ENCODE assay signal across 20 cellular contexts in genomic region chr10:43042503-43043341, GRCh38. TPM values are rescaled to one million over a fixed set of nuclear protein-coding genes. Genes with fewer than 3 reads are reported as not detected.
DNase-seq lines count a peak whose midpoint lies in the region; ATAC-seq and TF ChIP-seq lines count a peak whose summit lies in the region.
"Had no signal": no experiment of that assay in that cellular context is flagged by ENCODE, and none has a peak within 500 bp of the region (broad histone marks: within the 10 kb centered on the region; RNA-seq: fewer than 3 reads in every experiment).

No MANE protein-coding gene starts in this region.

- no peak overlapping the region for H2AK5ac ChIP-seq in mesendoderm (ENCODE audit: low read length)

- no peak overlapping the region for H3K4me3 ChIP-seq in mesendoderm (ENCODE audit: low read length)
- H3K4me3 ChIP-seq: cardiac muscle cell, left lung, prostate gland had no signal

- CTCF ChIA-PET in WTC11 (lab: Charles Lee), result interaction anchor here (0.8 to 3.9 kb wide), 3 partner anchors 33 to 44 kb away, joined by 3 to 21 read pairs (median 3); no protein-coding TSS in a partner anchor

- no peak for ATAC-seq in activated naive CD8-positive, alpha-beta T cell treated with anti-CD3 and anti-CD28 coated beads, Interleukin-2, amount 10 ng/mL, durations not matched to agents 7 days and 5 days (ENCODE audit: low read depth)
- peak; percentile 46 for ATAC-seq in WTC11
- no peak for ATAC-seq in HG02938 (IDR thresholded peaks at IDR 0.05; ENCODE audit: unreplicated experiment)
- ATAC-seq: left lung; stimulated activated memory B cell treated with anti-CD40 and anti-IgM and Interleukin-4, amounts not matched to agents 10 μg/mL and 1 μg/mL and 100 μg/mL, for 72 hours had no signal

- peak; percentile 22 for DNase-seq in activated naive CD8-positive, alpha-beta T cell treated with anti-CD3 and anti-CD28 coated beads, Interleukin-2, amount 10 ng/mL, durations not matched to agents 7 days and 5 days
- DNase-seq in activated naive CD8-positive, alpha-beta T cell treated with anti-CD3 and anti-CD28 coated beads for 36 hours, result no peak
- peak; percentile 56 for DNase-seq in WTC11 (ENCODE audit: low spot score)
- DNase-seq in mesendoderm, result peak; percentile 27
- peak; percentile 25 for DNase-seq in ureter (ENCODE audit: low spot score)
- no peak for DNase-seq in GM19238 (ENCODE audit: insufficient read length, low spot score)
- DNase-seq in amygdala (lab: John Stamatoyannopoulos, UW), result no peak
- DNase-seq: effector memory CD4-positive, alpha-beta T cell; hypothalamus; Karpas-422; NCI-H1436 treated with DMSO at 0.1 percent for 48 hours; NCI-H2227 treated with DMSO at 0.1 percent for 48 hours; NK-92 treated with Interleukin-12 subunit alpha and Interleukin-12 subunit beta, amount 100 ng/mL, for 24 hours; T1000 had no signal

- H3K79me1 ChIP-seq in mesendoderm (ENCODE audit: low read length), result no peaks in the 10 kb centered on the region

- POLR2A ChIA-PET in activated naive CD8-positive, alpha-beta T cell treated with anti-CD3 and anti-CD28 coated beads, Interleukin-2, amount 10 ng/mL, durations not matched to agents 7 days and 5 days (lab: Charles Lee), result no interaction called here
- POLR2A ChIA-PET in WTC11 (lab: Charles Lee), result no interaction called here

- no peaks in the 10 kb centered on the region for H3K36me3 ChIP-seq in mesendoderm (ENCODE audit: control insufficient read depth, insufficient read depth, low read length)
- H3K36me3 ChIP-seq: cardiac muscle cell, left lung, prostate gland had no signal

- H4K8ac ChIP-seq in mesendoderm (ENCODE audit: low read depth, low read length), result no peak overlapping the region

- no peaks in the 10 kb centered on the region for H3K4me1 ChIP-seq in mesendoderm (ENCODE audit: control insufficient read depth, low read depth, low read length)
- H3K4me1 ChIP-seq: left lung had no signal

- H3K9me3 Mint-ChIP-seq in activated naive CD8-positive, alpha-beta T cell treated with anti-CD3 and anti-CD28 coated beads, Interleukin-2, amount 10 ng/mL, durations not matched to agents 7 days and 5 days, result no peaks in the 10 kb centered on the region
- H3K9me3 Mint-ChIP-seq in activated naive CD8-positive, alpha-beta T cell treated with anti-CD3 and anti-CD28 coated beads for 36 hours, result no peaks in the 10 kb centered on the region
- H3K9me3 Mint-ChIP-seq in WTC11, result no peaks in the 10 kb centered on the region
- H3K9me3 Mint-ChIP-seq: activated CD4-positive, alpha-beta T cell treated with anti-CD3 and anti-CD28 coated beads, Interleukin-2, amount 10 ng/mL, durations not matched to agents 7 days and 5 days; stimulated activated memory B cell treated with anti-CD40 and anti-IgM and Interleukin-4, amounts not matched to agents 10 μg/mL and 1 μg/mL and 100 μg/mL, for 72 hours had no signal

- H2BK120ac ChIP-seq in mesendoderm (ENCODE audit: low read depth, low read length), result no peak overlapping the region

- H3K18ac ChIP-seq in mesendoderm (ENCODE audit: low read length), result no peak overlapping the region

- H3K27ac ChIP-seq in mesendoderm (ENCODE audit: low read depth, low read length), result no peak overlapping the region
- H3K27ac ChIP-seq: cardiac muscle cell, left lung, prostate gland had no signal

- H3K79me2 ChIP-seq in mesendoderm (ENCODE audit: control insufficient read depth, insufficient read depth, low read length), result no peaks in the 10 kb centered on the region

- WGBS in mesendoderm (ENCODE audit: extremely low coverage, insufficient coverage, low lambda C conversion rate), result no CpG with 5 or more reads among the region's 12 CpGs

- H3K27me3 ChIP-seq in mesendoderm (ENCODE audit: insufficient read depth, low read length, poor library complexity), result no peaks in the 10 kb centered on the region
- H3K27me3 ChIP-seq: cardiac muscle cell, left lung had no signal

- H3K56ac ChIP-seq in mesendoderm (ENCODE audit: low read length), result peak overlapping the region; percentile 25

- H3K4me1 Mint-ChIP-seq in activated naive CD8-positive, alpha-beta T cell treated with anti-CD3 and anti-CD28 coated beads, Interleukin-2, amount 10 ng/mL, durations not matched to agents 7 days and 5 days, result no peaks in the 10 kb centered on the region
- no peaks in the 10 kb centered on the region for H3K4me1 Mint-ChIP-seq in activated naive CD8-positive, alpha-beta T cell treated with anti-CD3 and anti-CD28 coated beads for 36 hours
- H3K4me1 Mint-ChIP-seq in WTC11, result peaks cover 16% of the 10 kb centered on the region
- H3K4me1 Mint-ChIP-seq: activated CD4-positive, alpha-beta T cell treated with anti-CD3 and anti-CD28 coated beads, Interleukin-2, amount 10 ng/mL, durations not matched to agents 7 days and 5 days; stimulated activated memory B cell treated with anti-CD40 and anti-IgM and Interleukin-4, amounts not matched to agents 10 μg/mL and 1 μg/mL and 100 μg/mL, for 72 hours had no signal

- no peak overlapping the region for H3K27ac Mint-ChIP-seq in activated naive CD8-positive, alpha-beta T cell treated with anti-CD3 and anti-CD28 coated beads, Interleukin-2, amount 10 ng/mL, durations not matched to agents 7 days and 5 days
- no peak overlapping the region for H3K27ac Mint-ChIP-seq in activated naive CD8-positive, alpha-beta T cell treated with anti-CD3 and anti-CD28 coated beads for 36 hours
- H3K27ac Mint-ChIP-seq in WTC11, result no peak overlapping the region
- H3K27ac Mint-ChIP-seq: activated CD4-positive, alpha-beta T cell treated with anti-CD3 and anti-CD28 coated beads, Interleukin-2, amount 10 ng/mL, durations not matched to agents 7 days and 5 days; stimulated activated memory B cell treated with anti-CD40 and anti-IgM and Interleukin-4, amounts not matched to agents 10 μg/mL and 1 μg/mL and 100 μg/mL, for 72 hours had no signal

- no peaks in the 10 kb centered on the region for H3K36me3 Mint-ChIP-seq in activated naive CD8-positive, alpha-beta T cell treated with anti-CD3 and anti-CD28 coated beads, Interleukin-2, amount 10 ng/mL, durations not matched to agents 7 days and 5 days
- H3K36me3 Mint-ChIP-seq in activated naive CD8-positive, alpha-beta T cell treated with anti-CD3 and anti-CD28 coated beads for 36 hours, result no peaks in the 10 kb centered on the region
- H3K36me3 Mint-ChIP-seq in WTC11, result no peaks in the 10 kb centered on the region
- H3K36me3 Mint-ChIP-seq: stimulated activated memory B cell treated with anti-CD40 and anti-IgM and Interleukin-4, amounts not matched to agents 10 μg/mL and 1 μg/mL and 100 μg/mL, for 72 hours had no signal

- H2BK15ac ChIP-seq in mesendoderm (replicated peaks; ENCODE audit: low read depth), result no peak overlapping the region

- no peak overlapping the region for H3K4ac ChIP-seq in mesendoderm (ENCODE audit: low read depth, low read length)

- no peak for TF ChIP-seq CTCF in WTC11 (IDR thresholded peaks at IDR 0.05)

- H3K4me3 Mint-ChIP-seq in activated naive CD8-positive, alpha-beta T cell treated with anti-CD3 and anti-CD28 coated beads, Interleukin-2, amount 10 ng/mL, durations not matched to agents 7 days and 5 days, result no peak overlapping the region
- H3K4me3 Mint-ChIP-seq in activated naive CD8-positive, alpha-beta T cell treated with anti-CD3 and anti-CD28 coated beads for 36 hours, result no peak overlapping the region
- H3K4me3 Mint-ChIP-seq in WTC11, result no peak overlapping the region
- H3K4me3 Mint-ChIP-seq: activated CD4-positive, alpha-beta T cell treated with anti-CD3 and anti-CD28 coated beads, Interleukin-2, amount 10 ng/mL, durations not matched to agents 7 days and 5 days; stimulated activated memory B cell treated with anti-CD40 and anti-IgM and Interleukin-4, amounts not matched to agents 10 μg/mL and 1 μg/mL and 100 μg/mL, for 72 hours had no signal

- H3K4me2 ChIP-seq in mesendoderm (ENCODE audit: low read length), result no peak overlapping the region

- no peak overlapping the region for H3K23ac ChIP-seq in mesendoderm (ENCODE audit: low read length)

- no peak overlapping the region for H2BK5ac ChIP-seq in mesendoderm (ENCODE audit: low read length)

- H3K9ac ChIP-seq in mesendoderm (ENCODE audit: low read length), result no peak overlapping the region

- no peaks in the 10 kb centered on the region for H3K27me3 Mint-ChIP-seq in activated naive CD8-positive, alpha-beta T cell treated with anti-CD3 and anti-CD28 coated beads, Interleukin-2, amount 10 ng/mL, durations not matched to agents 7 days and 5 days
- H3K27me3 Mint-ChIP-seq in activated naive CD8-positive, alpha-beta T cell treated with anti-CD3 and anti-CD28 coated beads for 36 hours, result no peaks in the 10 kb centered on the region
- no peaks in the 10 kb centered on the region; the same call in 1 of the 2 replicates for H3K27me3 Mint-ChIP-seq in WTC11 (ENCODE audit: low read depth)
- H3K27me3 Mint-ChIP-seq: activated CD4-positive, alpha-beta T cell treated with anti-CD3 and anti-CD28 coated beads, Interleukin-2, amount 10 ng/mL, durations not matched to agents 7 days and 5 days had no signal

- H4K5ac ChIP-seq in mesendoderm (ENCODE audit: low read length), result no peak overlapping the region

TF ChIP-seq in WTC11, 78 proteins besides CTCF, POLR2A, EP300 and RAD21:
- TF ChIP-seq, protein P1, sequence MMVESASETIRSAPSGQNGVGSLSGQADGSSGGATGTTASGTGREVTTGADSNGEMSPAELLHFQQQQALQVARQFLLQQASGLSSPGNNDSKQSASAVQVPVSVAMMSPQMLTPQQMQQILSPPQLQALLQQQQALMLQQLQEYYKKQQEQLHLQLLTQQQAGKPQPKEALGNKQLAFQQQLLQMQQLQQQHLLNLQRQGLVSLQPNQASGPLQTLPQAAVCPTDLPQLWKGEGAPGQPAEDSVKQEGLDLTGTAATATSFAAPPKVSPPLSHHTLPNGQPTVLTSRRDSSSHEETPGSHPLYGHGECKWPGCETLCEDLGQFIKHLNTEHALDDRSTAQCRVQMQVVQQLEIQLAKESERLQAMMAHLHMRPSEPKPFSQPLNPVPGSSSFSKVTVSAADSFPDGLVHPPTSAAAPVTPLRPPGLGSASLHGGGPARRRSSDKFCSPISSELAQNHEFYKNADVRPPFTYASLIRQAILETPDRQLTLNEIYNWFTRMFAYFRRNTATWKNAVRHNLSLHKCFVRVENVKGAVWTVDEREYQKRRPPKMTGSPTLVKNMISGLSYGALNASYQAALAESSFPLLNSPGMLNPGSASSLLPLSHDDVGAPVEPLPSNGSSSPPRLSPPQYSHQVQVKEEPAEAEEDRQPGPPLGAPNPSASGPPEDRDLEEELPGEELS (CRISPR knock-in tag; IDR thresholded peaks at IDR 0.05), result 0 out of 2 replicates have a peak, but pooled peaks have one; percentile 54
- TF ChIP-seq FOXK1 (CRISPR knock-in tag; IDR thresholded peaks at IDR 0.05) (no peak), ETV6 (CRISPR knock-in tag; IDR thresholded peaks at IDR 0.05) (0 out of 2 replicates have a peak, but pooled peaks have one; percentile 19)

RNA-seq across cellular contexts. Expression of gene RET, which starts 34.1 kb away (rescaled TPM):
- total RNA-seq in activated naive CD8-positive, alpha-beta T cell treated with anti-CD3 and anti-CD28 coated beads, Interleukin-2, amount 10 ng/mL, durations not matched to agents 7 days and 5 days, result under 1 TPM in 1 of 2 experiments, not detected in 1; 0.22 TPM
- not detected for total RNA-seq in activated naive CD8-positive, alpha-beta T cell treated with anti-CD3 and anti-CD28 coated beads for 36 hours
- total RNA-seq in WTC11 (2021) (17.8 to 21.4 TPM (median 19.3 TPM) in 3 replicates), ureter (0.42 TPM)
- 9.2 TPM for polyA plus RNA-seq in mesendoderm (2013, experiment 1 of 2)
- polyA plus RNA-seq in mesendoderm (2013, experiment 2 of 2), result 9.2 TPM
- polyA plus RNA-seq: cardiac muscle cell had no signal

Comparison
In these comparisons a context has a peak if more than half of its experiments do, and no peak if none do; other contexts are left out.
1. DNase-seq: peak in activated naive CD8-positive, alpha-beta T cell treated with anti-CD3 and anti-CD28 coated beads, Interleukin-2, amount 10 ng/mL, durations not matched to agents 7 days and 5 days (single experiment), WTC11 (single experiment), mesendoderm (single experiment) and ureter (single experiment); none in activated naive CD8-positive, alpha-beta T cell treated with anti-CD3 and anti-CD28 coated beads for 36 hours (single experiment), GM19238 (single experiment) and amygdala (0 of 56).
2. RNA of gene RET, which starts 34.1 kb away (total RNA-seq): 17.8 to 21.4 TPM in WTC11; 0.42 TPM in ureter (single experiment), 0.22 TPM in activated naive CD8-positive, alpha-beta T cell treated with anti-CD3 and anti-CD28 coated beads, Interleukin-2, amount 10 ng/mL, durations not matched to agents 7 days and 5 days and not detected in activated naive CD8-positive, alpha-beta T cell treated with anti-CD3 and anti-CD28 coated beads for 36 hours; every median in the first group is over 10 times any median in the second.